Comparison of ENCODE assay signal across 19 cellular contexts in genomic region chr15:70669966-70670658, GRCh38.
A peak's percentile ranks its signal among the peaks of the same experiment; 100 is the strongest.
DNase-seq lines count a peak whose midpoint lies in the region; ATAC-seq and TF ChIP-seq lines count a peak whose summit lies in the region.
"Had no signal": no experiment of that assay in that cellular context is flagged by ENCODE, and none has a peak within 500 bp of the region (broad histone marks: within the 10 kb centered on the region; RNA-seq: fewer than 3 reads in every experiment).

No MANE protein-coding gene starts in this region.

- H4K8ac ChIP-seq in mesendoderm (ENCODE audit: low read depth, low read length) = no peak overlapping the region

- H3K27me3 ChIP-seq in GM23338 (ENCODE audit: insufficient read depth) = no peaks in the 10 kb centered on the region
- H3K27me3 ChIP-seq in cardiac muscle cell = no peaks in the 10 kb centered on the region
- H3K27me3 ChIP-seq in mesendoderm (ENCODE audit: insufficient read depth, low read length, poor library complexity) = no peaks in the 10 kb centered on the region
- H3K27me3 ChIP-seq: suprapubic skin had no signal

- ATAC-seq in GM23338 (no peak; the same call in 2 of the 3 replicates), HG03175 (IDR thresholded peaks at IDR 0.05; ENCODE audit: unreplicated experiment) (no peak)

- no peak overlapping the region for H2BK5ac ChIP-seq in mesendoderm (ENCODE audit: low read length)

- H3K4me3 ChIP-seq in GM23338 (no peak overlapping the region), cardiac muscle cell (peak overlapping the region; percentile 2), mesendoderm (ENCODE audit: low read length) (no peak overlapping the region)
- H3K4me3 ChIP-seq: suprapubic skin had no signal

- peak overlapping the region; percentile 49 for H3K27ac Mint-ChIP-seq in GM23338
- H3K27ac Mint-ChIP-seq: activated naive CD4-positive, alpha-beta T cell treated with anti-CD3 and anti-CD28 coated beads, Interleukin-2, amount 50 U/mL, for 24 hours; dendritic cell treated with granulocyte-macrophage colony-stimulating factor and Interleukin-4, amounts not matched to agents 40 ng/mL and 50 ng/mL, for 4 days; immature natural killer cell had no signal

- in situ Hi-C loops in GM13976 (cut with MboI; ENCODE audit: low sequenced_read_pairs, unreplicated experiment) = no loop called here

- H2BK120ac ChIP-seq in mesendoderm (ENCODE audit: low read depth, low read length) = no peak overlapping the region

- no peak overlapping the region for H4K5ac ChIP-seq in mesendoderm (ENCODE audit: low read length)

- no peaks in the 10 kb centered on the region for H3K79me1 ChIP-seq in mesendoderm (ENCODE audit: low read length)

- peaks cover 12% of the 10 kb centered on the region; the same call in 2 of the 3 replicates for H3K4me1 Mint-ChIP-seq in GM23338

- H3K9me3 Mint-ChIP-seq in GM23338 = no peaks in the 10 kb centered on the region
- H3K9me3 Mint-ChIP-seq: activated naive CD4-positive, alpha-beta T cell treated with anti-CD3 and anti-CD28 coated beads, Interleukin-2, amount 50 U/mL, for 24 hours; dendritic cell treated with granulocyte-macrophage colony-stimulating factor and Interleukin-4, amounts not matched to agents 40 ng/mL and 50 ng/mL, for 4 days; immature natural killer cell had no signal

- H3K9me3 ChIP-seq in cardiac muscle cell (ENCODE audit: low read depth) = no peaks in the 10 kb centered on the region
- H3K9me3 ChIP-seq: suprapubic skin had no signal

- H3K18ac ChIP-seq in mesendoderm (ENCODE audit: low read length) = no peak overlapping the region

- no peak overlapping the region for H2AFZ ChIP-seq in GM23338

- H3K4me3 Mint-ChIP-seq in GM23338 = no peak overlapping the region
- H3K4me3 Mint-ChIP-seq: activated naive CD4-positive, alpha-beta T cell treated with anti-CD3 and anti-CD28 coated beads, Interleukin-2, amount 50 U/mL, for 24 hours; dendritic cell treated with granulocyte-macrophage colony-stimulating factor and Interleukin-4, amounts not matched to agents 40 ng/mL and 50 ng/mL, for 4 days; immature natural killer cell had no signal

- H3K56ac ChIP-seq in mesendoderm (ENCODE audit: low read length) = no peak overlapping the region

- H3F3A ChIP-seq in GM23338 (replicated peaks; ENCODE audit: low read depth) = no peaks in the 10 kb centered on the region

- TF ChIP-seq CTCF in GM23338 (conservative IDR thresholded peaks at IDR 0.05; ENCODE audit: low read depth in 2 of 2) (no peak), cardiac muscle cell (IDR thresholded peaks at IDR 0.05; ENCODE audit: low read depth, low read length) (no peak), GM13976 (IDR thresholded peaks at IDR 0.05; ENCODE audit: borderline replicate concordance, control extremely low read depth, extremely low read depth, insufficient read depth, missing control alignments) (no peak)

- no peak for DNase-seq in GM23338 (ENCODE audit: low spot score)
- DNase-seq in NCI-H69 (lab: John Stamatoyannopoulos, UW) = peak; percentile 38
- peak; percentile 47 to 96 for DNase-seq in cardiac muscle cell (ENCODE audit: low read depth in 1 of 2, low spot score in 1 of 2)
- peak; percentile 61 for DNase-seq in mesendoderm
- DNase-seq in T-helper 9 cell = no peak
- no peak for DNase-seq in glomerular visceral epithelial cell (ENCODE audit: extremely low spot score)
- DNase-seq in GM13976 (ENCODE audit: low spot score) = no peak
- DNase-seq: activated CD4-positive, alpha-beta T cell treated with anti-CD3 and anti-CD28 coated beads, Interleukin-2, amount 50 U/mL, for 1 hour; EL; IMR-90; NCI-H2081 treated with DMSO at 0.1 percent for 48 hours; nucleus accumbens; stimulated activated CD4-positive, alpha-beta T cell treated with anti-CD3 and anti-CD28 coated beads, Interleukin-4, amount 100 ng/mL, for 24 hours had no signal

- H3K36me3 Mint-ChIP-seq in GM23338 (ENCODE audit: low read depth) = no peaks in the 10 kb centered on the region
- H3K36me3 Mint-ChIP-seq: activated naive CD4-positive, alpha-beta T cell treated with anti-CD3 and anti-CD28 coated beads, Interleukin-2, amount 50 U/mL, for 24 hours had no signal

- no peak overlapping the region for H3K9ac ChIP-seq in mesendoderm (ENCODE audit: low read length)

- WGBS in mesendoderm (ENCODE audit: extremely low coverage, insufficient coverage, low lambda C conversion rate) = no CpG with 5 or more reads among the region's 8 CpGs

- H3K4me2 ChIP-seq in GM23338 (no peak overlapping the region), mesendoderm (ENCODE audit: low read length) (no peak overlapping the region)

- H3K36me3 ChIP-seq in GM23338 (ENCODE audit: insufficient read depth) = no peaks in the 10 kb centered on the region
- peaks cover 34% of the 10 kb centered on the region for H3K36me3 ChIP-seq in cardiac muscle cell
- no peaks in the 10 kb centered on the region for H3K36me3 ChIP-seq in mesendoderm (ENCODE audit: control insufficient read depth, insufficient read depth, low read length)

- H2BK15ac ChIP-seq in mesendoderm (replicated peaks; ENCODE audit: low read depth) = no peak overlapping the region

- H3K4me1 ChIP-seq in GM23338 (ENCODE audit: insufficient read depth) (peaks cover 61% of the 10 kb centered on the region), cardiac muscle cell (ENCODE audit: low read depth) (peaks cover 54% of the 10 kb centered on the region), mesendoderm (ENCODE audit: control insufficient read depth, low read depth, low read length) (no peaks in the 10 kb centered on the region)
- H3K4me1 ChIP-seq: suprapubic skin had no signal

- no peak overlapping the region for H2AK5ac ChIP-seq in mesendoderm (ENCODE audit: low read length)

- no peak overlapping the region for H3K23ac ChIP-seq in mesendoderm (ENCODE audit: low read length)

- no peaks in the 10 kb centered on the region for H3K27me3 Mint-ChIP-seq in GM23338 (ENCODE audit: insufficient read depth, low read depth, poor library complexity)
- H3K27me3 Mint-ChIP-seq: activated naive CD4-positive, alpha-beta T cell treated with anti-CD3 and anti-CD28 coated beads, Interleukin-2, amount 50 U/mL, for 24 hours had no signal

- no peaks in the 10 kb centered on the region for H3K79me2 ChIP-seq in GM23338 (replicated peaks; ENCODE audit: insufficient read depth)
- no peaks in the 10 kb centered on the region for H3K79me2 ChIP-seq in mesendoderm (ENCODE audit: control insufficient read depth, insufficient read depth, low read length)

- no peaks in the 10 kb centered on the region for H3K9me2 ChIP-seq in GM23338 (ENCODE audit: insufficient read depth)

- no peaks in the 10 kb centered on the region for H4K20me1 ChIP-seq in GM23338 (replicated peaks; ENCODE audit: insufficient read depth)

- H3K27ac ChIP-seq in GM23338 (ENCODE audit: low read depth) = no peak overlapping the region
- H3K27ac ChIP-seq in cardiac muscle cell = peak overlapping the region; percentile 92
- H3K27ac ChIP-seq in mesendoderm (ENCODE audit: low read depth, low read length) = no peak overlapping the region
- H3K27ac ChIP-seq: epithelial cell of prostate, suprapubic skin had no signal

- no peak overlapping the region for H3K4ac ChIP-seq in mesendoderm (ENCODE audit: low read depth, low read length)

TF ChIP-seq in GM23338, 12 proteins besides CTCF, POLR2A, EP300 and RAD21:
- no peak for TF ChIP-seq NANOG (IDR thresholded peaks at IDR 0.05; ENCODE audit: borderline replicate concordance)
- no peak for TF ChIP-seq JUNB (IDR thresholded peaks at IDR 0.05; ENCODE audit: unreplicated experiment)
- TF ChIP-seq EZH2 (IDR thresholded peaks at IDR 0.05; ENCODE audit: low read depth, unreplicated experiment) = no peak
- no peak for TF ChIP-seq REST (IDR thresholded peaks at IDR 0.05; ENCODE audit: unreplicated experiment)
- TF ChIP-seq EZH2phosphoT487 (IDR thresholded peaks at IDR 0.05; ENCODE audit: unreplicated experiment) = no peak
TF ChIP-seq in GM23338: peak in this region for 0.

Comparison
In these comparisons a context has a peak if more than half of its experiments do, and no peak if none do; other contexts are left out.
1. DNase-seq: peak in NCI-H69 (single experiment), cardiac muscle cell (2 of 2) and mesendoderm (single experiment); none in GM23338 (single experiment), T-helper 9 cell (single experiment), glomerular visceral epithelial cell (single experiment) and GM13976 (single experiment).